Comparison of ENCODE assay signal across 12 cellular contexts in the genomic region with DNA sequence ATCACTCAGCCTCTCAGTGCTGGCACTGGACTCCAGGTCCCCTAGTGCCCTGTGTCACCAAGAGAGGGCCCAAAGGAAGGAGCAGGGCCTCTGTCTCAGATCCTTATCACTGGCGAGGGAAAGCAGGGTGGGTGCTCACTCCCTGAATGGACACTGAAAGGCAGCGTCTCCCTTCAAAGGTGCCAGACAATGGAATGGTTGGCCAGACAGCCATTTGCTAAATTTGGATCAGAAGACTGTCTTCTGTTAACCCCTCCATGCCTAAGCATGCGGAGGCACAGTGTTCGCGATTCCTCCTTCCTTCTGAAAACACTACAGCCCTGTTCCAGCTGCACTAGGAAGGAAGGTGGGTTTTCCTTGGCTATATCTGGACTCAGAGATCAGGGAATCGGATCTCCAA. TPM values are rescaled to one million over a fixed set of nuclear protein-coding genes. Genes with fewer than 3 reads are reported as not detected.
A peak's percentile ranks its signal among the peaks of the same experiment; 100 is the strongest.
DNase-seq lines count a peak whose midpoint lies in the region; ATAC-seq and TF ChIP-seq lines count a peak whose summit lies in the region.
"Had no signal": no experiment of that assay in that cellular context is flagged by ENCODE, and none has a peak within 500 bp of the region (broad histone marks: within the 10 kb centered on the region; RNA-seq: fewer than 3 reads in every experiment).

No MANE protein-coding gene starts in this region.

- no peaks in the 10 kb centered on the region for H3K9me3 Mint-ChIP-seq in activated naive CD8-positive, alpha-beta T cell treated with anti-CD3 and anti-CD28 coated beads, Interleukin-2, amount 10 ng/mL, durations not matched to agents 7 days and 5 days
- no peaks in the 10 kb centered on the region for H3K9me3 Mint-ChIP-seq in activated naive CD8-positive, alpha-beta T cell treated with anti-CD3 and anti-CD28 coated beads, Interleukin-2, amount 50 U/mL, for 24 hours
- H3K9me3 Mint-ChIP-seq in brain: peaks cover 0 to 3% (median 0%) of the 10 kb centered on the region in 5 experiments
- H3K9me3 Mint-ChIP-seq: activated CD4-positive, alpha-beta memory T cell treated with anti-CD3 and anti-CD28 coated beads for 36 hours had no signal

- H3K9ac ChIP-seq in mesendoderm (ENCODE audit: low read length): no peak overlapping the region

- no peak overlapping the region for H2BK5ac ChIP-seq in mesendoderm (ENCODE audit: low read length)

- no peak overlapping the region for H3K4ac ChIP-seq in mesendoderm (ENCODE audit: low read depth, low read length)

- intact Hi-C loops in upper lobe of right lung (cut with DNase I): no loop called here
- intact Hi-C loops in head of caudate nucleus (cut with DNase I): loop anchor here (10.0 kb wide), 1 partner anchor 177 kb away; a partner anchor contains a TSS

- H3K79me2 ChIP-seq in mesendoderm (ENCODE audit: control insufficient read depth, insufficient read depth, low read length): no peaks in the 10 kb centered on the region

- TF ChIP-seq CTCF in brain (conservative IDR thresholded peaks at IDR 0.05) (no peak), upper lobe of right lung (IDR thresholded peaks at IDR 0.05) (no peak), omental fat pad (IDR thresholded peaks at IDR 0.05) (no peak)

- no peaks in the 10 kb centered on the region for H3K36me3 ChIP-seq in mesendoderm (ENCODE audit: control insufficient read depth, insufficient read depth, low read length)
- no peaks in the 10 kb centered on the region for H3K36me3 ChIP-seq in upper lobe of right lung
- H3K36me3 ChIP-seq: SJCRH30, spleen had no signal

- H3K27me3 Mint-ChIP-seq in activated naive CD8-positive, alpha-beta T cell treated with anti-CD3 and anti-CD28 coated beads, Interleukin-2, amount 10 ng/mL, durations not matched to agents 7 days and 5 days: peaks cover 32% of the 10 kb centered on the region
- peaks cover 31% of the 10 kb centered on the region for H3K27me3 Mint-ChIP-seq in activated naive CD8-positive, alpha-beta T cell treated with anti-CD3 and anti-CD28 coated beads, Interleukin-2, amount 50 U/mL, for 24 hours
- H3K27me3 Mint-ChIP-seq in brain: peaks cover 24% of the 10 kb centered on the region

- no peak overlapping the region for H3K4me3 ChIP-seq in mesendoderm (ENCODE audit: low read length)
- peak overlapping the region; percentile 46 for H3K4me3 ChIP-seq in upper lobe of right lung

- no peak overlapping the region for H2AK5ac ChIP-seq in mesendoderm (ENCODE audit: low read length)

- POLR2A ChIA-PET in activated naive CD8-positive, alpha-beta T cell treated with anti-CD3 and anti-CD28 coated beads, Interleukin-2, amount 10 ng/mL, durations not matched to agents 7 days and 5 days (lab: Charles Lee): interaction anchor here (0.6 to 2.0 kb wide), 5 partner anchors 10 to 112 kb away, joined by 3 to 8 read pairs (median 6); a partner anchor contains a TSS

- H3K4me3 Mint-ChIP-seq in activated naive CD8-positive, alpha-beta T cell treated with anti-CD3 and anti-CD28 coated beads, Interleukin-2, amount 10 ng/mL, durations not matched to agents 7 days and 5 days: peak overlapping the region; percentile 85
- no peak overlapping the region for H3K4me3 Mint-ChIP-seq in activated naive CD8-positive, alpha-beta T cell treated with anti-CD3 and anti-CD28 coated beads, Interleukin-2, amount 50 U/mL, for 24 hours
- peak overlapping the region; percentile 58 to 78 (median 67) for H3K4me3 Mint-ChIP-seq in brain

- no CpG with 5 or more reads among the region's 6 CpGs for WGBS in mesendoderm (ENCODE audit: extremely low coverage, insufficient coverage, low lambda C conversion rate)

- H3K23ac ChIP-seq in mesendoderm (ENCODE audit: low read length): no peak overlapping the region

- H3K79me1 ChIP-seq in mesendoderm (ENCODE audit: low read length): no peaks in the 10 kb centered on the region

- ATAC-seq in activated naive CD8-positive, alpha-beta T cell treated with anti-CD3 and anti-CD28 coated beads, Interleukin-2, amount 10 ng/mL, durations not matched to agents 7 days and 5 days (ENCODE audit: low read depth): no peak
- ATAC-seq in activated naive CD8-positive, alpha-beta T cell treated with anti-CD3 and anti-CD28 coated beads, Interleukin-2, amount 50 U/mL, for 24 hours: no peak
- ATAC-seq in upper lobe of right lung (no peak), omental fat pad (ENCODE audit: low FRiP score) (no peak), HG02840 (IDR thresholded peaks at IDR 0.05; ENCODE audit: low FRiP score, unreplicated experiment) (no peak)

- H3K18ac ChIP-seq in mesendoderm (ENCODE audit: low read length): no peak overlapping the region

- H3K4me1 Mint-ChIP-seq in activated naive CD8-positive, alpha-beta T cell treated with anti-CD3 and anti-CD28 coated beads, Interleukin-2, amount 10 ng/mL, durations not matched to agents 7 days and 5 days: peaks cover 27% of the 10 kb centered on the region
- peaks cover 24% of the 10 kb centered on the region for H3K4me1 Mint-ChIP-seq in activated naive CD8-positive, alpha-beta T cell treated with anti-CD3 and anti-CD28 coated beads, Interleukin-2, amount 50 U/mL, for 24 hours
- peaks cover 37% of the 10 kb centered on the region for H3K4me1 Mint-ChIP-seq in brain

- H3K9me3 ChIP-seq in upper lobe of right lung: no peaks in the 10 kb centered on the region
- H3K9me3 ChIP-seq: SJCRH30, spleen had no signal

- H2BK120ac ChIP-seq in mesendoderm (ENCODE audit: low read depth, low read length): no peak overlapping the region

- peak overlapping the region; percentile 29 for H3K56ac ChIP-seq in mesendoderm (ENCODE audit: low read length)

- no peaks in the 10 kb centered on the region for H3K36me3 Mint-ChIP-seq in activated naive CD8-positive, alpha-beta T cell treated with anti-CD3 and anti-CD28 coated beads, Interleukin-2, amount 10 ng/mL, durations not matched to agents 7 days and 5 days
- H3K36me3 Mint-ChIP-seq in activated naive CD8-positive, alpha-beta T cell treated with anti-CD3 and anti-CD28 coated beads, Interleukin-2, amount 50 U/mL, for 24 hours (ENCODE audit: low read depth): no peaks in the 10 kb centered on the region
- peaks cover 22% of the 10 kb centered on the region for H3K36me3 Mint-ChIP-seq in brain
- H3K36me3 Mint-ChIP-seq: activated CD4-positive, alpha-beta memory T cell treated with anti-CD3 and anti-CD28 coated beads for 36 hours had no signal

- DNase-seq in activated naive CD8-positive, alpha-beta T cell treated with anti-CD3 and anti-CD28 coated beads, Interleukin-2, amount 10 ng/mL, durations not matched to agents 7 days and 5 days: no peak
- DNase-seq in activated naive CD8-positive, alpha-beta T cell treated with anti-CD3 and anti-CD28 coated beads, Interleukin-2, amount 50 U/mL, for 24 hours: no peak
- DNase-seq in mesendoderm (no peak), upper lobe of right lung (no peak), omental fat pad (ENCODE audit: low spot score) (no peak), head of caudate nucleus (no peak)

- H3K27ac ChIP-seq in mesendoderm (ENCODE audit: low read depth, low read length) (no peak overlapping the region), upper lobe of right lung (peak overlapping the region; percentile 58)
- H3K27ac ChIP-seq: SJCRH30 had no signal

- H3K4me2 ChIP-seq in mesendoderm (ENCODE audit: low read length): no peak overlapping the region

- H4K5ac ChIP-seq in mesendoderm (ENCODE audit: low read length): no peak overlapping the region

- H3K27ac Mint-ChIP-seq in activated naive CD8-positive, alpha-beta T cell treated with anti-CD3 and anti-CD28 coated beads, Interleukin-2, amount 10 ng/mL, durations not matched to agents 7 days and 5 days: no peak overlapping the region
- H3K27ac Mint-ChIP-seq in activated naive CD8-positive, alpha-beta T cell treated with anti-CD3 and anti-CD28 coated beads, Interleukin-2, amount 50 U/mL, for 24 hours: no peak overlapping the region
- H3K27ac Mint-ChIP-seq in brain: peak overlapping the region in 4 of 5 experiments; percentile 33 to 67 (median 54)
- H3K27ac Mint-ChIP-seq: activated CD4-positive, alpha-beta memory T cell treated with anti-CD3 and anti-CD28 coated beads for 36 hours had no signal

- peaks cover 21% of the 10 kb centered on the region for H3K27me3 ChIP-seq in mesendoderm (ENCODE audit: insufficient read depth, low read length, poor library complexity)
- H3K27me3 ChIP-seq in upper lobe of right lung: peaks cover 30% of the 10 kb centered on the region
- H3K27me3 ChIP-seq: SJCRH30 had no signal

- H3K4me1 ChIP-seq in mesendoderm (ENCODE audit: control insufficient read depth, low read depth, low read length): peaks cover 7% of the 10 kb centered on the region
- H3K4me1 ChIP-seq in upper lobe of right lung: peaks cover 31% of the 10 kb centered on the region

- no peak overlapping the region for H2BK15ac ChIP-seq in mesendoderm (replicated peaks; ENCODE audit: low read depth)

- H4K8ac ChIP-seq in mesendoderm (ENCODE audit: low read depth, low read length): no peak overlapping the region

RNA-seq across cellular contexts. Expression of a gene that starts 48.4 kb away (rescaled TPM):
- under 1 TPM in 1 of 2 experiments, not detected in 1; 0.11 TPM for total RNA-seq in activated naive CD8-positive, alpha-beta T cell treated with anti-CD3 and anti-CD28 coated beads, Interleukin-2, amount 10 ng/mL, durations not matched to agents 7 days and 5 days
- 42.9 TPM for polyA plus RNA-seq in brain (ENCODE audit: insufficient read depth, low read depth, low replicate concordance)
- 1.5 TPM for polyA plus RNA-seq in mesendoderm (2013, experiment 1 of 2)
- 0.97 TPM for polyA plus RNA-seq in mesendoderm (2013, experiment 2 of 2)
- total RNA-seq in upper lobe of right lung: 2.1 TPM
- total RNA-seq in omental fat pad: 1 to 10 TPM; 1.2 to 5.6 (median 2.7) TPM
- total RNA-seq: fibroblast of villous mesenchyme had no signal

Comparison
In these comparisons a context has a peak if more than half of its experiments do, and no peak if none do; other contexts are left out.
1. H3K27ac Mint-ChIP-seq: peak in brain (4 of 5); none in activated naive CD8-positive, alpha-beta T cell treated with anti-CD3 and anti-CD28 coated beads, Interleukin-2, amount 10 ng/mL, durations not matched to agents 7 days and 5 days (single experiment) and activated naive CD8-positive, alpha-beta T cell treated with anti-CD3 and anti-CD28 coated beads, Interleukin-2, amount 50 U/mL, for 24 hours (single experiment).